Comparison of ENCODE assay signal across 11 cellular contexts in the genomic region with DNA sequence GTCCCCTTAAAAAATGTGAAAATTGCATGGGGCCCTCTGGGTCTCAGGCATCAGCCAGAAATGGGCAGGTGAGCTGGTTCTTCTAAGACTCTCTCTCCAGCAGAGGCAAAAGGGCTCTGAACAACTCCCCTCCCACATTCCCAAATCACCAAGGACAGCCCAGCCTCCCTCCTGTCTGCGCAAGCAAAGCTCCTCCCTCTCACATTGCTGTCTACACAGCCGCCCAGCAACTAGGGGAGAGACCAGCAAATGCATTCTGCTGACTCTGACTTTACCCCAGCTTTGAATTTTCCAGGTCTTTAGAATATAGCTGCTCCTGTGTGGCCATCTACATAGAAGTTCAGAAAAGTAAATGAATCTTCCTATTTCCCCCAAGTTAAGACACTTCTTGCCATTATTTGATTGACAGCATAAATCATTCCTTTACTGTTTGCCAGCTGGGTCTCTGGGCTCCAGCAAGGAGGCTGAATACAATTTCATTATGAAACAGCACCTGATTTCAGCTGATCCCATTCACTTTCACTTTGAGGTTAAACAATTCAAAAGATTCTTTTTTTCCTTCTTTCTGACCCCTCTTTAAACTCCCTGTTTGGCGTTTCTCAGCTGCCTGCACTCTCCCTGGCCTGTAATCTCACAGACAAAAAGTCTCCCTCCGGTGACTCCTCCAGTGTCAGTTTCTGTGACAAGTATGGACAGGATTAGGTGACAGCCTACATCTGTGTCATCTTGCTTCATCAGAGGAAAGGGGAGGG.
DNase-seq lines count a peak whose midpoint lies in the region; ATAC-seq and TF ChIP-seq lines count a peak whose summit lies in the region.
"Had no signal": no experiment of that assay in that cellular context is flagged by ENCODE, and none has a peak within 500 bp of the region (broad histone marks: within the 10 kb centered on the region; RNA-seq: fewer than 3 reads in every experiment).

No MANE protein-coding gene starts in this region.

- peaks cover 0 to 23% (median 11%) of the 10 kb centered on the region in 10 experiments; a peak in 14 of 20 replicates for H3K4me1 ChIP-seq in BLaER1 treated with 17β-estradiol and CSF1 and Interleukin-3, amounts not matched to agents 10 nM and 100 nM
- no peaks in the 10 kb centered on the region for H3K4me1 ChIP-seq in foreskin keratinocyte
- peaks cover 7 to 9% of the 10 kb centered on the region in 2 donors for H3K4me1 ChIP-seq in neuronal stem cell (ENCODE audit: control insufficient read depth in 2 of 2, insufficient read depth in 1 of 2, low read depth in 1 of 2, low read length in 2 of 2)

- H3K36me3 ChIP-seq in BLaER1 treated with 17β-estradiol and CSF1 and Interleukin-3, amounts not matched to agents 10 nM and 100 nM: no peaks in the 10 kb centered on the region
- H3K36me3 ChIP-seq in neuronal stem cell (replicated peaks in 1 of 2; ENCODE audit: control insufficient read depth in 2 of 2, insufficient read depth in 2 of 2, low read length in 2 of 2): no peaks in the 10 kb centered on the region

- TF ChIP-seq CTCF in foreskin keratinocyte (conservative IDR thresholded peaks at IDR 0.05): no peak

- peak overlapping the region; percentile 42 for H2AFZ ChIP-seq in neuronal stem cell (ENCODE audit: low read length)

- no peak overlapping the region for H3K4me3 ChIP-seq in BLaER1 treated with 17β-estradiol and CSF1 and Interleukin-3, amounts not matched to agents 10 nM and 100 nM
- no peak overlapping the region for H3K4me3 ChIP-seq in neuronal stem cell (ENCODE audit: low read length in 2 of 2)

- H3K36me3 Mint-ChIP-seq in activated CD4-positive, alpha-beta memory T cell treated with anti-CD3 and anti-CD28 coated beads for 36 hours: no peaks in the 10 kb centered on the region
- no peaks in the 10 kb centered on the region for H3K36me3 Mint-ChIP-seq in stimulated activated effector memory CD8-positive, alpha-beta T cell treated with anti-CD3 and anti-CD28 coated beads, Interleukin-12 subunit alpha, Interleukin-12 subunit beta, amount 100 ng/mL, for 72 hours
- H3K36me3 Mint-ChIP-seq: stimulated activated naive B cell treated with anti-CD40 and anti-IgM and Interleukin-4, amounts not matched to agents 10 μg/mL and 1 μg/mL and 100 μg/mL, for 72 hours had no signal

- no peak overlapping the region for H3K4ac ChIP-seq in neuronal stem cell (ENCODE audit: low read length)

- H2BK5ac ChIP-seq in neuronal stem cell (ENCODE audit: low read length): no peak overlapping the region

- H3K27me3 Mint-ChIP-seq in activated CD4-positive, alpha-beta memory T cell treated with anti-CD3 and anti-CD28 coated beads for 36 hours: no peaks in the 10 kb centered on the region
- H3K27me3 Mint-ChIP-seq: stimulated activated naive B cell treated with anti-CD40 and anti-IgM and Interleukin-4, amounts not matched to agents 10 μg/mL and 1 μg/mL and 100 μg/mL, for 72 hours had no signal

- intact Hi-C loops in activated CD4-positive, alpha-beta memory T cell treated with anti-CD3 and anti-CD28 coated beads for 36 hours (cut with micrococcal nuclease): no loop called here

- H3K27ac Mint-ChIP-seq in activated CD4-positive, alpha-beta memory T cell treated with anti-CD3 and anti-CD28 coated beads for 36 hours: no peak overlapping the region
- no peak overlapping the region for H3K27ac Mint-ChIP-seq in stimulated activated effector memory CD8-positive, alpha-beta T cell treated with anti-CD3 and anti-CD28 coated beads, Interleukin-12 subunit alpha, Interleukin-12 subunit beta, amount 100 ng/mL, for 72 hours
- H3K27ac Mint-ChIP-seq: stimulated activated naive B cell treated with anti-CD40 and anti-IgM and Interleukin-4, amounts not matched to agents 10 μg/mL and 1 μg/mL and 100 μg/mL, for 72 hours had no signal

- DNase-seq in NCI-H510A (lab: John Stamatoyannopoulos, UW): peak; percentile 20
- DNase-seq in foreskin keratinocyte: peak; percentile 2 to 42
- peak; percentile 50 for DNase-seq in neuronal stem cell (ENCODE audit: low spot score)
- DNase-seq in activated T-cell treated with anti-CD3 and anti-CD28 coated beads for 4 hours: no peak
- no peak for DNase-seq in NCI-H748 (lab: John Stamatoyannopoulos, UW; ENCODE audit: unreplicated experiment)
- DNase-seq in activated CD4-positive, alpha-beta memory T cell treated with anti-CD3 and anti-CD28 coated beads for 36 hours: no peak
- DNase-seq in stimulated activated effector memory CD8-positive, alpha-beta T cell treated with anti-CD3 and anti-CD28 coated beads, Interleukin-12 subunit alpha, Interleukin-12 subunit beta, amount 100 ng/mL, for 72 hours (ENCODE audit: low spot score in 2 of 2): no peak
- DNase-seq: effector CD8-positive, alpha-beta T cell; stimulated activated naive B cell treated with anti-CD40 and anti-IgM and Interleukin-4, amounts not matched to agents 10 μg/mL and 1 μg/mL and 100 μg/mL, for 72 hours had no signal

- H3K4me3 Mint-ChIP-seq in activated CD4-positive, alpha-beta memory T cell treated with anti-CD3 and anti-CD28 coated beads for 36 hours: no peak overlapping the region
- H3K4me3 Mint-ChIP-seq in stimulated activated effector memory CD8-positive, alpha-beta T cell treated with anti-CD3 and anti-CD28 coated beads, Interleukin-12 subunit alpha, Interleukin-12 subunit beta, amount 100 ng/mL, for 72 hours: no peak overlapping the region
- H3K4me3 Mint-ChIP-seq: stimulated activated naive B cell treated with anti-CD40 and anti-IgM and Interleukin-4, amounts not matched to agents 10 μg/mL and 1 μg/mL and 100 μg/mL, for 72 hours had no signal

- H3K4me2 ChIP-seq in BLaER1 treated with 17β-estradiol and CSF1 and Interleukin-3, amounts not matched to agents 10 nM and 100 nM: peak overlapping the region in 8 of 11 experiments; percentile 25 to 59 (median 42); a peak in 14 of 22 replicates
- no peak overlapping the region for H3K4me2 ChIP-seq in neuronal stem cell (ENCODE audit: insufficient read depth, low read length, poor library complexity, severe bottlenecking)

- CTCF ChIA-PET in activated CD4-positive, alpha-beta memory T cell treated with anti-CD3 and anti-CD28 coated beads for 36 hours (lab: Charles Lee): no interaction called here

- H3K4me1 Mint-ChIP-seq in activated CD4-positive, alpha-beta memory T cell treated with anti-CD3 and anti-CD28 coated beads for 36 hours (ENCODE audit: low read depth): no peaks in the 10 kb centered on the region
- no peaks in the 10 kb centered on the region for H3K4me1 Mint-ChIP-seq in stimulated activated effector memory CD8-positive, alpha-beta T cell treated with anti-CD3 and anti-CD28 coated beads, Interleukin-12 subunit alpha, Interleukin-12 subunit beta, amount 100 ng/mL, for 72 hours
- H3K4me1 Mint-ChIP-seq: stimulated activated naive B cell treated with anti-CD40 and anti-IgM and Interleukin-4, amounts not matched to agents 10 μg/mL and 1 μg/mL and 100 μg/mL, for 72 hours had no signal

- no peak overlapping the region for H3K23ac ChIP-seq in neuronal stem cell (ENCODE audit: low read depth, low read length, poor library complexity)

- H4K91ac ChIP-seq in neuronal stem cell (ENCODE audit: low read depth, low read length, poor library complexity): no peak overlapping the region

- H2BK120ac ChIP-seq in neuronal stem cell (ENCODE audit: low read depth, low read length): no peak overlapping the region

- H3K27me3 ChIP-seq in BLaER1 treated with 17β-estradiol and CSF1 and Interleukin-3, amounts not matched to agents 10 nM and 100 nM: no peaks in the 10 kb centered on the region
- no peaks in the 10 kb centered on the region for H3K27me3 ChIP-seq in foreskin keratinocyte
- no peaks in the 10 kb centered on the region for H3K27me3 ChIP-seq in neuronal stem cell (ENCODE audit: control insufficient read depth in 3 of 3, insufficient read depth in 3 of 3, low read depth in 1 of 3, low read length in 3 of 3)

- no peak overlapping the region for H3K18ac ChIP-seq in neuronal stem cell (ENCODE audit: low read length)

- no peaks in the 10 kb centered on the region for H3K79me1 ChIP-seq in neuronal stem cell (ENCODE audit: low read depth, low read length)

- POLR2A ChIA-PET in activated CD4-positive, alpha-beta memory T cell treated with anti-CD3 and anti-CD28 coated beads for 36 hours (lab: Charles Lee): no interaction called here

- peak overlapping the region in 1 of 11 experiments; percentile 33; a peak in 1 of 22 replicates for H3K9ac ChIP-seq in BLaER1 treated with 17β-estradiol and CSF1 and Interleukin-3, amounts not matched to agents 10 nM and 100 nM
- no peak overlapping the region for H3K9ac ChIP-seq in neuronal stem cell (ENCODE audit: low read depth, low read length, poor library complexity)

- ATAC-seq in foreskin keratinocyte: peak; percentile 95
- ATAC-seq in stimulated activated effector memory CD8-positive, alpha-beta T cell treated with anti-CD3 and anti-CD28 coated beads, Interleukin-12 subunit alpha, Interleukin-12 subunit beta, amount 100 ng/mL, for 72 hours: no peak
- ATAC-seq: stimulated activated naive B cell treated with anti-CD40 and anti-IgM and Interleukin-4, amounts not matched to agents 10 μg/mL and 1 μg/mL and 100 μg/mL, for 72 hours had no signal

- no peak overlapping the region for H2AK5ac ChIP-seq in neuronal stem cell (ENCODE audit: low read depth, low read length)

- no peak overlapping the region for H3K27ac ChIP-seq in BLaER1 treated with 17β-estradiol and CSF1 and Interleukin-3, amounts not matched to agents 10 nM and 100 nM
- no peak overlapping the region for H3K27ac ChIP-seq in foreskin keratinocyte
- no peak overlapping the region for H3K27ac ChIP-seq in neuronal stem cell (replicated peaks; ENCODE audit: low read length)
- H3K27ac ChIP-seq: HL-60 had no signal

- no peak overlapping the region for H2BK15ac ChIP-seq in neuronal stem cell (ENCODE audit: low read length)

- H3K9me3 ChIP-seq in BLaER1 treated with 17β-estradiol and CSF1 and Interleukin-3, amounts not matched to agents 10 nM and 100 nM (replicated peaks in 1 of 11): no peaks in the 10 kb centered on the region
- no peaks in the 10 kb centered on the region for H3K9me3 ChIP-seq in neuronal stem cell (replicated peaks in 1 of 2; ENCODE audit: control insufficient read depth in 2 of 2, insufficient read depth in 1 of 2, low read depth in 1 of 2, low read length in 2 of 2)

- no peak overlapping the region for H3K14ac ChIP-seq in neuronal stem cell (ENCODE audit: low read length)

- no peaks in the 10 kb centered on the region for H4K20me1 ChIP-seq in BLaER1 treated with 17β-estradiol and CSF1 and Interleukin-3, amounts not matched to agents 10 nM and 100 nM

- no peak overlapping the region for H4K8ac ChIP-seq in neuronal stem cell (ENCODE audit: low read depth, low read length)

- no CpG with 5 or more reads among the region's 4 CpGs for WGBS in neuronal stem cell (ENCODE audit: extremely low coverage in 2 of 2, insufficient read length in 2 of 2, insufficient replicate concordance in 1 of 2), 2 donors

- no peaks in the 10 kb centered on the region for H3K9me3 Mint-ChIP-seq in activated CD4-positive, alpha-beta memory T cell treated with anti-CD3 and anti-CD28 coated beads for 36 hours
- H3K9me3 Mint-ChIP-seq in stimulated activated effector memory CD8-positive, alpha-beta T cell treated with anti-CD3 and anti-CD28 coated beads, Interleukin-12 subunit alpha, Interleukin-12 subunit beta, amount 100 ng/mL, for 72 hours: peaks cover 3% of the 10 kb centered on the region
- H3K9me3 Mint-ChIP-seq: stimulated activated naive B cell treated with anti-CD40 and anti-IgM and Interleukin-4, amounts not matched to agents 10 μg/mL and 1 μg/mL and 100 μg/mL, for 72 hours had no signal

- H2BK12ac ChIP-seq in neuronal stem cell (ENCODE audit: low read length): no peak overlapping the region

Comparison
In these comparisons a context has a peak if more than half of its experiments do, and no peak if none do; other contexts are left out.
1. DNase-seq: peak in NCI-H510A (single experiment), foreskin keratinocyte (2 of 2) and neuronal stem cell (single experiment); none in activated T-cell treated with anti-CD3 and anti-CD28 coated beads for 4 hours (single experiment), NCI-H748 (single experiment), activated CD4-positive, alpha-beta memory T cell treated with anti-CD3 and anti-CD28 coated beads for 36 hours (single experiment) and stimulated activated effector memory CD8-positive, alpha-beta T cell treated with anti-CD3 and anti-CD28 coated beads, Interleukin-12 subunit alpha, Interleukin-12 subunit beta, amount 100 ng/mL, for 72 hours (0 of 2).